In genomic region chr11:43504316-43504950, GRCh38 we compare ENCODE assay signal across 7 cellular contexts.
DNase-seq lines count a peak whose midpoint lies in the region; ATAC-seq, FAIRE-seq and TF ChIP-seq lines count a peak whose summit lies in the region.

No MANE protein-coding gene starts in this region.

- H3K4me2 ChIP-seq in neural cell (ENCODE audit: low read length) = no peak overlapping the region

- no peaks in the 10 kb centered on the region for H3F3A ChIP-seq in neural cell (ENCODE audit: insufficient read depth, low read length, poor library complexity, severe bottlenecking)

- H3K9ac ChIP-seq in neural cell (ENCODE audit: low read length) = no peak overlapping the region

- no peak overlapping the region for H3K27ac ChIP-seq in neural cell (ENCODE audit: low read length)
- H3K27ac ChIP-seq in small intestine (ENCODE audit: low read depth in 1 of 2, low read length in 1 of 2) = no peak overlapping the region

- H3K27me3 Mint-ChIP-seq in brain = peaks cover 2% of the 10 kb centered on the region

- 69 to 75% (median 74%) methylated on average over 7 of the region's 7 CpGs for WGBS in small intestine, 3 donors

- H3K4me3 Mint-ChIP-seq in brain = no peak overlapping the region

- no peaks in the 10 kb centered on the region for H4K20me1 ChIP-seq in neural cell (ENCODE audit: insufficient read depth)

- FAIRE-seq in small intestine (lab: Jason Lieb, UNC) = no peak

- H3K36me3 Mint-ChIP-seq in brain = no peaks in the 10 kb centered on the region

- TF ChIP-seq EP300 in Ishikawa (IDR thresholded peaks at IDR 0.05; ENCODE audit: borderline replicate concordance) = no peak
- TF ChIP-seq EP300 in neural cell (conservative IDR thresholded peaks at IDR 0.05; ENCODE audit: poor library complexity, severe bottlenecking) = no peak

- TF ChIP-seq RAD21 in Ishikawa (IDR thresholded peaks at IDR 0.05; ENCODE audit: low read depth) (peak; percentile 68), neural cell (conservative IDR thresholded peaks at IDR 0.05) (peak; percentile 82)

- H3K27me3 ChIP-seq in neural cell (ENCODE audit: insufficient read depth, low read depth, low read length) (no peaks in the 10 kb centered on the region), small intestine (ENCODE audit: control insufficient read depth in 2 of 2, insufficient read depth in 2 of 2, low read length in 2 of 2) (peaks cover 0 to 2% of the 10 kb centered on the region in 2 donors)

- peaks cover 4% of the 10 kb centered on the region for H3K9me3 ChIP-seq in neural cell (ENCODE audit: low read length)
- H3K9me3 ChIP-seq in small intestine (ENCODE audit: control insufficient read depth, low read depth) = no peaks in the 10 kb centered on the region

- H3K9me2 ChIP-seq in neural cell (ENCODE audit: insufficient read depth, low read length) = no peaks in the 10 kb centered on the region

- no peak for ATAC-seq in HG02840 (IDR thresholded peaks at IDR 0.05; ENCODE audit: low FRiP score, unreplicated experiment)

- peak overlapping the region in 1 of 5 experiments; percentile 48 for H3K27ac Mint-ChIP-seq in brain

- H3K9me3 Mint-ChIP-seq in brain = peaks cover 2 to 8% (median 3%) of the 10 kb centered on the region in 5 experiments

- H3K79me2 ChIP-seq in neural cell (replicated peaks; ENCODE audit: insufficient read depth, low read length) = no peaks in the 10 kb centered on the region

- no peaks in the 10 kb centered on the region for H3K36me3 ChIP-seq in neural cell (ENCODE audit: insufficient read depth, low read length)
- H3K36me3 ChIP-seq in small intestine (ENCODE audit: control insufficient read depth in 2 of 2, insufficient read depth in 2 of 2, low read length in 2 of 2) = no peaks in the 10 kb centered on the region

- TF ChIP-seq CTCF in GM10266 (IDR thresholded peaks at IDR 0.05; ENCODE audit: control insufficient read depth, insufficient read depth, low read depth, missing control alignments) (peak; percentile 62), brain (conservative IDR thresholded peaks at IDR 0.05) (peak; percentile 84), neural cell (IDR thresholded peaks at IDR 0.05; ENCODE audit: poor library complexity, severe bottlenecking) (peak; percentile 72)

- H3K4me3 ChIP-seq in neural cell (ENCODE audit: low read length) (no peak overlapping the region), small intestine (ENCODE audit: low read depth in 1 of 2, low read length in 2 of 2) (no peak overlapping the region)

- peaks cover 0 to 4% of the 10 kb centered on the region in 2 donors for H3K4me1 ChIP-seq in small intestine (ENCODE audit: control insufficient read depth in 2 of 2, insufficient read depth in 1 of 2, low read depth in 1 of 2, low read length in 1 of 2)

- DNase-seq in GM10266 (ENCODE audit: extremely low spot score) (peak; percentile 51), small intestine (no peak), amniotic stem cell (lab: John Stamatoyannopoulos, UW) (no peak)

- H2AFZ ChIP-seq in neural cell (ENCODE audit: low read depth, low read length) = no peak overlapping the region

- no peaks in the 10 kb centered on the region for H3K4me1 Mint-ChIP-seq in brain

TF ChIP-seq in Ishikawa, 13 proteins besides CTCF, POLR2A, EP300 and RAD21 (continues in another document):
- TF ChIP-seq, protein P1, sequence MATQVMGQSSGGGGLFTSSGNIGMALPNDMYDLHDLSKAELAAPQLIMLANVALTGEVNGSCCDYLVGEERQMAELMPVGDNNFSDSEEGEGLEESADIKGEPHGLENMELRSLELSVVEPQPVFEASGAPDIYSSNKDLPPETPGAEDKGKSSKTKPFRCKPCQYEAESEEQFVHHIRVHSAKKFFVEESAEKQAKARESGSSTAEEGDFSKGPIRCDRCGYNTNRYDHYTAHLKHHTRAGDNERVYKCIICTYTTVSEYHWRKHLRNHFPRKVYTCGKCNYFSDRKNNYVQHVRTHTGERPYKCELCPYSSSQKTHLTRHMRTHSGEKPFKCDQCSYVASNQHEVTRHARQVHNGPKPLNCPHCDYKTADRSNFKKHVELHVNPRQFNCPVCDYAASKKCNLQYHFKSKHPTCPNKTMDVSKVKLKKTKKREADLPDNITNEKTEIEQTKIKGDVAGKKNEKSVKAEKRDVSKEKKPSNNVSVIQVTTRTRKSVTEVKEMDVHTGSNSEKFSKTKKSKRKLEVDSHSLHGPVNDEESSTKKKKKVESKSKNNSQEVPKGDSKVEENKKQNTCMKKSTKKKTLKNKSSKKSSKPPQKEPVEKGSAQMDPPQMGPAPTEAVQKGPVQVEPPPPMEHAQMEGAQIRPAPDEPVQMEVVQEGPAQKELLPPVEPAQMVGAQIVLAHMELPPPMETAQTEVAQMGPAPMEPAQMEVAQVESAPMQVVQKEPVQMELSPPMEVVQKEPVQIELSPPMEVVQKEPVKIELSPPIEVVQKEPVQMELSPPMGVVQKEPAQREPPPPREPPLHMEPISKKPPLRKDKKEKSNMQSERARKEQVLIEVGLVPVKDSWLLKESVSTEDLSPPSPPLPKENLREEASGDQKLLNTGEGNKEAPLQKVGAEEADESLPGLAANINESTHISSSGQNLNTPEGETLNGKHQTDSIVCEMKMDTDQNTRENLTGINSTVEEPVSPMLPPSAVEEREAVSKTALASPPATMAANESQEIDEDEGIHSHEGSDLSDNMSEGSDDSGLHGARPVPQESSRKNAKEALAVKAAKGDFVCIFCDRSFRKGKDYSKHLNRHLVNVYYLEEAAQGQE (IDR thresholded peaks at IDR 0.05; ENCODE audit: low read depth) = no peak
- TF ChIP-seq, protein P2, sequence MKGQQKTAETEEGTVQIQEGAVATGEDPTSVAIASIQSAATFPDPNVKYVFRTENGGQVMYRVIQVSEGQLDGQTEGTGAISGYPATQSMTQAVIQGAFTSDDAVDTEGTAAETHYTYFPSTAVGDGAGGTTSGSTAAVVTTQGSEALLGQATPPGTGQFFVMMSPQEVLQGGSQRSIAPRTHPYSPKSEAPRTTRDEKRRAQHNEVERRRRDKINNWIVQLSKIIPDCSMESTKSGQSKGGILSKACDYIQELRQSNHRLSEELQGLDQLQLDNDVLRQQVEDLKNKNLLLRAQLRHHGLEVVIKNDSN (IDR thresholded peaks at IDR 0.05) = no peak
- no peak for TF ChIP-seq TEAD4 (IDR thresholded peaks at IDR 0.05)
- no peak for TF ChIP-seq ZBTB7A (IDR thresholded peaks at IDR 0.05; ENCODE audit: low read depth)
- no peak for TF ChIP-seq YY1 (IDR thresholded peaks at IDR 0.05; ENCODE audit: low read depth)
- TF ChIP-seq, protein P3, sequence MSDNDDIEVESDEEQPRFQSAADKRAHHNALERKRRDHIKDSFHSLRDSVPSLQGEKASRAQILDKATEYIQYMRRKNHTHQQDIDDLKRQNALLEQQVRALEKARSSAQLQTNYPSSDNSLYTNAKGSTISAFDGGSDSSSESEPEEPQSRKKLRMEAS (IDR thresholded peaks at IDR 0.05) = no peak
- TF ChIP-seq TCF12 (IDR thresholded peaks at IDR 0.05; ENCODE audit: low read depth) = no peak
- no peak for TF ChIP-seq NFIC (IDR thresholded peaks at IDR 0.05)
- no peak for TF ChIP-seq TAF1 (IDR thresholded peaks at IDR 0.05; ENCODE audit: low read depth)
- TF ChIP-seq CEBPB (IDR thresholded peaks at IDR 0.05) = no peak
- no peak for TF ChIP-seq FOXM1 (IDR thresholded peaks at IDR 0.05; ENCODE audit: borderline replicate concordance, low read depth)

TF ChIP-seq in neural cell, 6 proteins besides CTCF, POLR2A, EP300 and RAD21:
- TF ChIP-seq SMC3 (conservative IDR thresholded peaks at IDR 0.05; ENCODE audit: poor library complexity) = peak; percentile 87
- TF ChIP-seq TAF1 (IDR thresholded peaks at IDR 0.05; ENCODE audit: low read depth) = no peak
